Comparison of ENCODE assay signal across 12 cellular contexts in the genomic region with DNA sequence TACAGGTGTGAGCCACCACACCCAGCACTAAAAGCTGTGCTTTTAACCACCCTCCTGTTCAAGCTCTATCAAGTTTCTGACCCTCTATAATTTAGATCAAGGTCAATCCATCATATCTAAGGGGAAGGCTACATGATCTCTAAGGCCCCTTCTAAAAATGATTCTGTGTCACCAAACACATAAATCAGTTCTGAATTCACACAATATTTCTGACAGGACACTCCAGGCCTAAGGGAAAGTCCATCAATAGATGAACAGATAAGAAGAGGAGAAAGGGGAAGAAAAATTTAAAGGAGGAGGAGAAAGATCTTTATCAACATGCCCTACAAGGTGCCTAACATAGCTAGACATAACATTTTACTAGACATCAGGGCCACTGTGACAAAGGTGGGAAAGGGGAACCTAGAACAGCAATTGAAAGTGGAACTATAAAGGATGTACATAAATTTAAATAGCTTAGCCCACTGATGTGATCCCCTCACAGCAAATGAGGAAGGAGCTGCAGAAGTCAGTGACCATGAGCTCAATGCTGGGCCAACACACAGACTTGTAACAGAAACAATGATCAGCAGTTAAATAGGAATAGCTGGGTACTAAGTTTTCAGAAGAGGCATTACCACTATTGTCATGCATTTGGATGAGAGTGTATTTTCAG. TPM values are rescaled to one million over a fixed set of nuclear protein-coding genes. Genes with fewer than 3 reads are reported as not detected.
DNase-seq lines count a peak whose midpoint lies in the region; ATAC-seq and TF ChIP-seq lines count a peak whose summit lies in the region.
"Had no signal": no experiment of that assay in that cellular context is flagged by ENCODE, and none has a peak within 500 bp of the region (broad histone marks: within the 10 kb centered on the region; RNA-seq: fewer than 3 reads in every experiment).

No MANE protein-coding gene starts in this region.

- no peaks in the 10 kb centered on the region for H3K27me3 Mint-ChIP-seq in naive thymus-derived CD8-positive, alpha-beta T cell
- H3K27me3 Mint-ChIP-seq in activated CD4-positive, alpha-beta T cell treated with anti-CD3 and anti-CD28 coated beads, Interleukin-2, amount 10 ng/mL, durations not matched to agents 7 days and 5 days, result no peaks in the 10 kb centered on the region

- CTCF ChIA-PET in HEK293T (lab: Yijun Ruan, JAX), result interaction anchor here (0.8 kb wide), 1 partner anchor 28 kb away, joined by 10 read pairs; no protein-coding TSS in a partner anchor
- CTCF ChIA-PET in activated CD4-positive, alpha-beta T cell treated with anti-CD3 and anti-CD28 coated beads, Interleukin-2, amount 10 ng/mL, durations not matched to agents 7 days and 5 days (lab: Charles Lee), result interaction anchor here (0.5 to 1.4 kb wide), 3 partner anchors 16 to 216 kb away, joined by 3 to 4 read pairs (median 4); no protein-coding TSS in a partner anchor

- H3K36me3 Mint-ChIP-seq in naive thymus-derived CD8-positive, alpha-beta T cell, result peaks cover 0 to 2% (median 0%) of the 10 kb centered on the region in 3 donors
- peaks cover 2% of the 10 kb centered on the region for H3K36me3 Mint-ChIP-seq in activated CD4-positive, alpha-beta T cell treated with anti-CD3 and anti-CD28 coated beads, Interleukin-2, amount 10 ng/mL, durations not matched to agents 7 days and 5 days (ENCODE audit: low read depth)

- DNase-seq in HEK293T (ENCODE audit: extremely low spot score) (no peak), MV-4-11 (lab: John Stamatoyannopoulos, UW) (peak; percentile 88), epidermal melanocyte (ENCODE audit: insufficient read length, low spot score) (no peak), left lobe of liver (ENCODE audit: low spot score) (no peak)
- DNase-seq in naive thymus-derived CD8-positive, alpha-beta T cell, result no peak
- DNase-seq in stimulated activated CD4-positive, alpha-beta T cell treated with anti-CD3 and anti-CD28 coated beads, Interleukin-4, amount 100 ng/mL, for 24 hours, result no peak
- no peak for DNase-seq in activated CD4-positive, alpha-beta T cell treated with anti-CD3 and anti-CD28 coated beads, Interleukin-2, amount 10 ng/mL, durations not matched to agents 7 days and 5 days
- DNase-seq: DMS153, erythroblast, pancreas had no signal

- POLR2A ChIA-PET in HEK293T (lab: Yijun Ruan, JAX), result no interaction called here
- POLR2A ChIA-PET in naive thymus-derived CD8-positive, alpha-beta T cell (lab: Charles Lee), result interaction anchor here (0.8 kb wide), 1 partner anchor 390 kb away, joined by 5 read pairs; the partner anchor contains the start of gene CCDC90B
- POLR2A ChIA-PET in activated CD4-positive, alpha-beta T cell treated with anti-CD3 and anti-CD28 coated beads, Interleukin-2, amount 10 ng/mL, durations not matched to agents 7 days and 5 days (lab: Charles Lee), result no interaction called here

- peak overlapping the region in 7 of 10 donors; percentile 2 to 78 (median 61) for H3K27ac Mint-ChIP-seq in naive thymus-derived CD8-positive, alpha-beta T cell
- no peak overlapping the region for H3K27ac Mint-ChIP-seq in activated CD4-positive, alpha-beta T cell treated with anti-CD3 and anti-CD28 coated beads, Interleukin-2, amount 10 ng/mL, durations not matched to agents 7 days and 5 days

- peak overlapping the region in 1 of 10 donors; percentile 48 for H3K4me3 Mint-ChIP-seq in naive thymus-derived CD8-positive, alpha-beta T cell
- H3K4me3 Mint-ChIP-seq in activated CD4-positive, alpha-beta T cell treated with anti-CD3 and anti-CD28 coated beads, Interleukin-2, amount 10 ng/mL, durations not matched to agents 7 days and 5 days, result no peak overlapping the region

- no peaks in the 10 kb centered on the region for H3K9me3 Mint-ChIP-seq in naive thymus-derived CD8-positive, alpha-beta T cell
- no peaks in the 10 kb centered on the region for H3K9me3 Mint-ChIP-seq in activated CD4-positive, alpha-beta T cell treated with anti-CD3 and anti-CD28 coated beads, Interleukin-2, amount 10 ng/mL, durations not matched to agents 7 days and 5 days

- peaks cover 20 to 51% (median 36%) of the 10 kb centered on the region in 4 donors for H3K4me1 Mint-ChIP-seq in naive thymus-derived CD8-positive, alpha-beta T cell
- peaks cover 26% of the 10 kb centered on the region for H3K4me1 Mint-ChIP-seq in activated CD4-positive, alpha-beta T cell treated with anti-CD3 and anti-CD28 coated beads, Interleukin-2, amount 10 ng/mL, durations not matched to agents 7 days and 5 days

- ATAC-seq in GM18858 (IDR thresholded peaks at IDR 0.05; ENCODE audit: unreplicated experiment) (peak; percentile 35), left lobe of liver (no peak)
- ATAC-seq in naive thymus-derived CD8-positive, alpha-beta T cell, result no peak
- ATAC-seq: pancreas, SK-N-SH treated with all-trans-retinoic acid at 6 μM for 48 hours had no signal

TF ChIP-seq in HEK293T, 16 proteins besides CTCF, POLR2A, EP300 and RAD21:
- TF ChIP-seq NFRKB (IDR thresholded peaks at IDR 0.05) (no peak), SP1 (IDR thresholded peaks at IDR 0.05) (no peak), PKNOX1 (IDR thresholded peaks at IDR 0.05) (peak; percentile 49; the same call in 1 of the 2 replicates), ARNT (IDR thresholded peaks at IDR 0.05) (no peak)

RNA-seq across cellular contexts. Expression of gene PRCP, which starts 4.7 kb away (rescaled TPM):
- 10 to 100 TPM; 26.4 to 29.1 TPM for total RNA-seq in naive thymus-derived CD8-positive, alpha-beta T cell
- polyA plus RNA-seq in naive thymus-derived CD8-positive, alpha-beta T cell, result 10 to 100 TPM; 48.3 to 50.2 (median 49.3) TPM
- 41.4 TPM for total RNA-seq in left lobe of liver
- total RNA-seq in activated CD4-positive, alpha-beta T cell treated with anti-CD3 and anti-CD28 coated beads, Interleukin-2, amount 10 ng/mL, durations not matched to agents 7 days and 5 days, result 10 to 100 TPM; 22.1 to 22.5 TPM

RNA-seq across cellular contexts. Expression of gene DDIAS, which starts 6.0 kb away (rescaled TPM):
- total RNA-seq in naive thymus-derived CD8-positive, alpha-beta T cell, result 1 to 10 TPM; 2.3 to 2.5 TPM
- polyA plus RNA-seq in naive thymus-derived CD8-positive, alpha-beta T cell, result 1 to 10 TPM in 2 of 3 donors, under 1 TPM in 1; 0.59 to 3.1 (median 1.7) TPM
- total RNA-seq in left lobe of liver, result 0.75 TPM
- 10 to 100 TPM; 14.7 to 14.8 TPM for total RNA-seq in activated CD4-positive, alpha-beta T cell treated with anti-CD3 and anti-CD28 coated beads, Interleukin-2, amount 10 ng/mL, durations not matched to agents 7 days and 5 days
